19 cellular contexts compared by ENCODE assay signal in the genomic region with DNA sequence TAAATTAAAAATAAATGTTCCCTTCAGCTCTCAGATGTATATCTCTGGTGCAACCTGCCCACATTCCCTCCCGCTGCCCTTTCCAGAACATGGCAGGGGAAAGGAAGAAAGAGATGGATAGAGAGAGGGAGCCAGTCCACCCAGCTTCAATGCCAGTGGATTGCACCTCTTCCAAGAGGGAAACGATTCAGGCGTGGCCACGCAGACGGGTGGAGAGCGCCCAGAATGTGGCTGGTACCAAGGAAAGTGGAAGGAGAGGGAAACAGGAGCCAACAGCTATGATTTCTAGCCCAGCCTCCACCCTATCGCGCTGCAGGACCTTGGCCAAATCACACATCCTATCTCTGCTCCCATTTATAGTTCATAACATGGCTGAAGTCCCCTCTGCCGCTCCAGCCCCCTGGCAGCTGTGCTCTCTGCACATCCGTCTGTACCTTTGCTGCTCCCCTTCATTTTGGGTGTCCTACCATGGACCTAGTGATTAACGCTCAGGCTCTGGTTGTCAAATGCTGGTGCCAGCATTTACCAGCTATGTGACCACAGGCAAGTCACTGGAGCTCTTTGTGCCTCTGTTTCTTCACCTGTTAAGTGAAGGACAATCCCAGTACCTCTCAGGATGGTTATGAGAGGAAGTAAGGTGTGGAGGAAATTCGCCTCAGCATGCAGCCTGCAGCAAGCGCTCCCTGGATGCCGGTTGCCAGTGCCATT.
A peak's percentile ranks its signal among the peaks of the same experiment; 100 is the strongest.
DNase-seq lines count a peak whose midpoint lies in the region; ATAC-seq and TF ChIP-seq lines count a peak whose summit lies in the region.
"Had no signal": no experiment of that assay in that cellular context is flagged by ENCODE, and none has a peak within 500 bp of the region (broad histone marks: within the 10 kb centered on the region; RNA-seq: fewer than 3 reads in every experiment).

No MANE protein-coding gene starts in this region.

- H3K4me3 ChIP-seq in ascending aorta: peak overlapping the region in 1 of 2 donors; percentile 8
- H3K4me3 ChIP-seq: GM23248, K562, SJSA1 had no signal

- H3K27ac ChIP-seq in ascending aorta (peak overlapping the region; percentile 52 to 58), temporal lobe (ENCODE audit: low read depth, low read length) (peak overlapping the region; percentile 52)
- H3K27ac ChIP-seq: 22Rv1, GM23248, RWPE1, SJSA1 had no signal

- no peaks in the 10 kb centered on the region for H3K36me3 ChIP-seq in ascending aorta

- no peaks in the 10 kb centered on the region for H3K27me3 ChIP-seq in ascending aorta
- H3K27me3 ChIP-seq: SJSA1 had no signal

- intact Hi-C loops in ascending aorta (cut with DNase I): no loop called here

- DNase-seq in activated CD8-positive, alpha-beta memory T cell treated with anti-CD3 and anti-CD28 coated beads for 24 hours: peak; percentile 24
- no peak for DNase-seq in activated CD8-positive, alpha-beta memory T cell treated with anti-CD3 and anti-CD28 coated beads, Interleukin-2, amount 50 U/mL, for 48 hours
- DNase-seq in ascending aorta (ENCODE audit: low spot score in 2 of 2) (peak in 1 of 2 donors; percentile 39), left lobe of liver (ENCODE audit: low spot score) (peak; percentile 45), NCI-H187 treated with DMSO at 0.1 percent for 48 hours (lab: John Stamatoyannopoulos, UW) (no peak), EL (no peak)
- DNase-seq in effector CD4-positive, alpha-beta T cell: no peak
- DNase-seq: CD4-positive, CD25-positive, alpha-beta regulatory T cell; DMS79; NCI-H1930; NCI-H446; NCI-H69; NK-92 treated with Interleukin-12 subunit alpha and Interleukin-12 subunit beta, amount 100 ng/mL, for 24 hours had no signal

- no peaks in the 10 kb centered on the region for H3K9me3 ChIP-seq in ascending aorta
- H3K9me3 ChIP-seq: SJSA1 had no signal

- peaks cover 4 to 17% of the 10 kb centered on the region in 2 donors for H3K4me1 ChIP-seq in ascending aorta

- no peak for ATAC-seq in left lobe of liver
- ATAC-seq: K562 had no signal

- TF ChIP-seq CTCF in ascending aorta (IDR thresholded peaks at IDR 0.05): no peak

Comparison
In these comparisons a context has a peak if more than half of its experiments do, and no peak if none do; other contexts are left out.
1. DNase-seq: peak in activated CD8-positive, alpha-beta memory T cell treated with anti-CD3 and anti-CD28 coated beads for 24 hours (single experiment) and left lobe of liver (single experiment); none in activated CD8-positive, alpha-beta memory T cell treated with anti-CD3 and anti-CD28 coated beads, Interleukin-2, amount 50 U/mL, for 48 hours (single experiment), NCI-H187 treated with DMSO at 0.1 percent for 48 hours (single experiment), effector CD4-positive, alpha-beta T cell (single experiment) and EL (single experiment).